In genomic region chr3:187916072-187916471, GRCh38 we compare ENCODE assay signal across 17 cellular contexts.
DNase-seq lines count a peak whose midpoint lies in the region; ATAC-seq and TF ChIP-seq lines count a peak whose summit lies in the region.
"Had no signal": no experiment of that assay in that cellular context is flagged by ENCODE, and none has a peak within 500 bp of the region (broad histone marks: within the 10 kb centered on the region; RNA-seq: fewer than 3 reads in every experiment).

No MANE protein-coding gene starts in this region.

- in situ Hi-C loops in IMR-90 (cut with MboI; ENCODE audit: low sequenced_read_pairs): no loop called here
- in situ Hi-C loops in gastrocnemius medialis (cut with MboI; ENCODE audit: low sequenced_read_pairs in 4 of 4): loop anchor here in 1 of 4 donors (5.0 to 10.0 kb wide), 2 partner anchors 169 to 1029 kb away; partner anchors contain the start of gene BCL6

- H3K9ac ChIP-seq in BLaER1 treated with 17β-estradiol and CSF1 and Interleukin-3, amounts not matched to agents 10 nM and 100 nM: peak overlapping the region in 5 of 11 experiments; percentile 8 to 69 (median 25); a peak in 7 of 22 replicates
- H3K9ac ChIP-seq in IMR-90 (ENCODE audit: low read depth, low read length): no peak overlapping the region
- H3K9ac ChIP-seq in SU-DHL-6 (ENCODE audit: low read length): peak overlapping the region; percentile 60
- H3K9ac ChIP-seq: KMS-11 had no signal

- DNase-seq in IMR-90 (no peak), gastrocnemius medialis (no peak), kidney glomerular epithelial cell (lab: John Stamatoyannopoulos, UW) (no peak), DMS153 treated with DMSO at 0.1 percent for 48 hours (lab: John Stamatoyannopoulos, UW; ENCODE audit: unreplicated experiment) (no peak)
- DNase-seq: COR-L47, EL, MM.1S, NCI-H1105 treated with DMSO at 0.1 percent for 48 hours, NCI-H1694 treated with DMSO at 0.1 percent for 48 hours, NCI-H2107, NCI-H226, NCI-H524 treated with DMSO at 0.1 percent for 48 hours had no signal

- H3K36me3 ChIP-seq in BLaER1 treated with 17β-estradiol and CSF1 and Interleukin-3, amounts not matched to agents 10 nM and 100 nM: no peaks in the 10 kb centered on the region
- H3K36me3 ChIP-seq in IMR-90 (ENCODE audit: control insufficient read depth, insufficient read depth, low read length) (no peaks in the 10 kb centered on the region), SU-DHL-6 (ENCODE audit: low read length) (no peaks in the 10 kb centered on the region), gastrocnemius medialis (no peaks in the 10 kb centered on the region)

- peaks cover 52% of the 10 kb centered on the region for H3F3A ChIP-seq in SU-DHL-6 (ENCODE audit: insufficient read depth)

- H3K56ac ChIP-seq in IMR-90 (ENCODE audit: extremely low read depth, insufficient read depth, low read length): no peak overlapping the region

- no peaks in the 10 kb centered on the region for H3K9me2 ChIP-seq in SU-DHL-6 (replicated peaks; ENCODE audit: insufficient read depth, low read length)

- POLR2A ChIA-PET in IMR-90 (lab: Charles Lee; ENCODE audit: unreplicated experiment): no interaction called here

- H3K4me3 ChIP-seq in BLaER1 treated with 17β-estradiol and CSF1 and Interleukin-3, amounts not matched to agents 10 nM and 100 nM: no peak overlapping the region
- H3K4me3 ChIP-seq in IMR-90 (ENCODE audit: insufficient read depth, low read depth, low read length) (no peak overlapping the region), SU-DHL-6 (ENCODE audit: insufficient read depth, low read length, poor library complexity, severe bottlenecking) (no peak overlapping the region), gastrocnemius medialis (no peak overlapping the region)

- no peak overlapping the region for H2BK5ac ChIP-seq in IMR-90 (ENCODE audit: low read depth, low read length, poor library complexity, severe bottlenecking)

- CTCF ChIA-PET in IMR-90 (lab: Yijun Ruan, JAX): interaction anchor here (1.1 kb wide), 1 partner anchor 167 kb away, joined by 3 read pairs; no protein-coding TSS in a partner anchor

- H2BK15ac ChIP-seq in IMR-90 (ENCODE audit: low read depth, low read length): no peak overlapping the region

- ATAC-seq in IMR-90 (ENCODE audit: low read depth) (no peak), gastrocnemius medialis (no peak), GM18511 (IDR thresholded peaks at IDR 0.05; ENCODE audit: unreplicated experiment) (no peak)

- no CpG with 5 or more reads among the region's 2 CpGs for WGBS in IMR-90 (ENCODE audit: extremely low coverage in 2 of 2, insufficient read length in 1 of 2), 2 experiments

- intact Hi-C loops in IMR-90 (cut with micrococcal nuclease) (loop anchor here (2.0 to 10.0 kb wide), 2 partner anchors 237 to 349 kb away; no protein-coding TSS in a partner anchor), gastrocnemius medialis (cut with DNase I; ENCODE audit: low total_unique reads) (loop anchor here (2.0 to 10.0 kb wide), 4 partner anchors 39 to 1031 kb away; partner anchors contain the start of gene LPP)

- no peak overlapping the region for H4K91ac ChIP-seq in IMR-90 (ENCODE audit: insufficient read depth, low read depth, low read length)

- H3K27ac ChIP-seq in BLaER1 treated with 17β-estradiol and CSF1 and Interleukin-3, amounts not matched to agents 10 nM and 100 nM: peak overlapping the region in 9 of 11 experiments; percentile 1 to 82 (median 49); a peak in 11 of 22 replicates
- no peak overlapping the region for H3K27ac ChIP-seq in IMR-90 (ENCODE audit: insufficient read depth, low read length)
- peak overlapping the region; percentile 93 for H3K27ac ChIP-seq in SU-DHL-6 (ENCODE audit: low read depth, low read length)
- H3K27ac ChIP-seq in gastrocnemius medialis: peak overlapping the region; percentile 78 to 94 (median 80)
- H3K27ac ChIP-seq: KMS-11, RWPE1 had no signal

- no peak overlapping the region for H2BK20ac ChIP-seq in IMR-90 (ENCODE audit: low read depth, low read length)

- peaks cover 7% of the 10 kb centered on the region; the same call in 1 of the 2 replicates for H3K9me1 ChIP-seq in IMR-90 (ENCODE audit: insufficient read depth, low read length)

- H4K20me1 ChIP-seq in BLaER1 treated with 17β-estradiol and CSF1 and Interleukin-3, amounts not matched to agents 10 nM and 100 nM: no peaks in the 10 kb centered on the region
- H4K20me1 ChIP-seq in IMR-90 (ENCODE audit: insufficient read depth, low read length) (peaks cover 3% of the 10 kb centered on the region; the same call in 1 of the 2 replicates), SU-DHL-6 (ENCODE audit: low read depth, low read length) (no peaks in the 10 kb centered on the region)

- no peak overlapping the region for H2AK9ac ChIP-seq in IMR-90 (replicated peaks; ENCODE audit: low read depth, low read length, poor library complexity)

- H3K27me3 ChIP-seq in BLaER1 treated with 17β-estradiol and CSF1 and Interleukin-3, amounts not matched to agents 10 nM and 100 nM: no peaks in the 10 kb centered on the region
- H3K27me3 ChIP-seq in IMR-90 (ENCODE audit: control insufficient read depth, insufficient read depth, low read length) (no peaks in the 10 kb centered on the region), SU-DHL-6 (ENCODE audit: low read length) (no peaks in the 10 kb centered on the region), gastrocnemius medialis (no peaks in the 10 kb centered on the region)

- H3K79me2 ChIP-seq in SU-DHL-6 (ENCODE audit: insufficient read depth, low read length): no peaks in the 10 kb centered on the region

- peaks cover 0 to 15% (median 7%) of the 10 kb centered on the region in 11 experiments; a peak in 10 of 22 replicates for H3K9me3 ChIP-seq in BLaER1 treated with 17β-estradiol and CSF1 and Interleukin-3, amounts not matched to agents 10 nM and 100 nM (replicated peaks in 1 of 11)
- H3K9me3 ChIP-seq in IMR-90 (ENCODE audit: control insufficient read depth, insufficient read depth, low read length): no peaks in the 10 kb centered on the region
- no peaks in the 10 kb centered on the region for H3K9me3 ChIP-seq in SU-DHL-6 (ENCODE audit: insufficient read depth, low read length)
- no peaks in the 10 kb centered on the region for H3K9me3 ChIP-seq in gastrocnemius medialis

- peak overlapping the region; percentile 56 to 93 (median 77); a peak in 20 of 22 replicates for H3K4me2 ChIP-seq in BLaER1 treated with 17β-estradiol and CSF1 and Interleukin-3, amounts not matched to agents 10 nM and 100 nM
- no peak overlapping the region for H3K4me2 ChIP-seq in IMR-90 (ENCODE audit: low read depth, low read length)
- H3K4me2 ChIP-seq in SU-DHL-6 (ENCODE audit: low read depth, low read length, poor library complexity, severe bottlenecking): peak overlapping the region; percentile 62
- H3K4me2 ChIP-seq: KMS-11 had no signal

- H2AK5ac ChIP-seq in IMR-90 (ENCODE audit: low read depth, low read length): no peak overlapping the region

- H4K5ac ChIP-seq in IMR-90 (ENCODE audit: low read depth, low read length): peak overlapping the region; percentile 42; the same call in 1 of the 2 replicates

- H3K79me1 ChIP-seq in IMR-90 (ENCODE audit: low read depth in 1 of 2, low read length in 2 of 2): no peaks in the 10 kb centered on the region

- H2AFZ ChIP-seq in IMR-90 (replicated peaks; ENCODE audit: low read length, poor library complexity): no peak overlapping the region
- no peak overlapping the region for H2AFZ ChIP-seq in SU-DHL-6 (ENCODE audit: low read depth, low read length, severe bottlenecking)

- H4K8ac ChIP-seq in IMR-90 (ENCODE audit: low read depth in 2 of 2, low read length in 2 of 2): no peak overlapping the region

- 0 out of 2 replicates have a peak overlapping the region, but pooled peaks have one; percentile 31 for H3K4ac ChIP-seq in IMR-90 (ENCODE audit: low read depth, low read length)

- TF ChIP-seq CTCF in IMR-90 (conservative IDR thresholded peaks at IDR 0.05; ENCODE audit: low read depth, low read length) (no peak), SU-DHL-6 (IDR thresholded peaks at IDR 0.05; ENCODE audit: insufficient read depth, low read length, poor library complexity, severe bottlenecking) (no peak), gastrocnemius medialis (IDR thresholded peaks at IDR 0.05 in 4 of 5, conservative IDR thresholded peaks at IDR 0.05 in 1 of 5) (no peak)

- dilution Hi-C loops in IMR-90 (cut with HindIII; ENCODE audit: low sequenced_read_pairs, unreplicated experiment): no loop called here

- TF ChIP-seq POLR2A in IMR-90 (IDR thresholded peaks at IDR 0.05; ENCODE audit: low read depth, low read length): no peak
- TF ChIP-seq POLR2A in gastrocnemius medialis (IDR thresholded peaks at IDR 0.05): no peak

- peak overlapping the region; percentile 62 for H3K18ac ChIP-seq in IMR-90 (ENCODE audit: low read depth, low read length)

- H3K14ac ChIP-seq in IMR-90 (replicated peaks; ENCODE audit: low read depth, low read length): no peak overlapping the region; the same call in 1 of the 2 replicates

- H2BK120ac ChIP-seq in IMR-90 (ENCODE audit: low read depth, low read length): no peak overlapping the region

- TF ChIP-seq RAD21 in IMR-90 (IDR thresholded peaks at IDR 0.05; ENCODE audit: low read length): no peak

- BruUV-seq in IMR-90 (replicated peaks; lab: Mats Ljungman, UMichigan): no TSS peak

- H3K23ac ChIP-seq in IMR-90 (ENCODE audit: low read depth, low read length): no peak overlapping the region

- peaks cover 64 to 82% (median 80%) of the 10 kb centered on the region in 10 experiments for H3K4me1 ChIP-seq in BLaER1 treated with 17β-estradiol and CSF1 and Interleukin-3, amounts not matched to agents 10 nM and 100 nM
- H3K4me1 ChIP-seq in IMR-90 (ENCODE audit: control insufficient read depth, insufficient read depth, low read length) (peaks cover 25% of the 10 kb centered on the region), gastrocnemius medialis (peaks cover 59 to 62% of the 10 kb centered on the region in 2 donors)

TF ChIP-seq in IMR-90, 13 proteins besides CTCF, POLR2A, EP300 and RAD21 (continues in another document):
- TF ChIP-seq ELK1 (IDR thresholded peaks at IDR 0.05; ENCODE audit: borderline replicate concordance, low read depth, low read length) (no peak), MXI1 (IDR thresholded peaks at IDR 0.05; ENCODE audit: borderline replicate concordance, low read depth, low read length) (no peak), MAZ (IDR thresholded peaks at IDR 0.05; ENCODE audit: borderline replicate concordance, low read depth, low read length) (no peak), CHD1 (IDR thresholded peaks at IDR 0.05; ENCODE audit: low read depth, low read length) (no peak), CEBPB (IDR thresholded peaks at IDR 0.05; ENCODE audit: low read depth, low read length) (no peak), SMC3 (IDR thresholded peaks at IDR 0.05; ENCODE audit: low read depth, low read length) (no peak)
